ENCODE assay signal across 18 cellular contexts in the genomic region with DNA sequence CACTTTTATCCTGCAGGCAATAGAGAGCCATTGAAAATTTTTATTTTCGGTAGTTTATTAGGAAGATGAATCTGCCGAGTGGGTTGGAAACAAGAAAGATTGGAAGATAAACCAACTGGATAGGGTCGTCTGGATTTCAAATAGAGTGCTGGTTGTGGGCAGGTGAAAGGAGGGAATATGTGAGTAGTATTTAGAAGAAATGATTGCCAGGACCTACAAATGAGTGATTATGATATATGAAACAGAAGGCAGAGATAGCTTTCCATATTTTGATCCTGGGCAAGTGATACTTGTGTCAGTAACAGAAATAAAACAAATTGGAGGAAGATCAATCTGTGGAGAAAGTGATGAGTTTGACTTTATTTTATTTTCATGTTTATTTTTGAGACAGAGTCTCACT. TPM values are rescaled to one million over a fixed set of nuclear protein-coding genes. Genes with fewer than 3 reads are reported as not detected.
A peak's percentile ranks its signal among the peaks of the same experiment; 100 is the strongest.
DNase-seq lines count a peak whose midpoint lies in the region; ATAC-seq and TF ChIP-seq lines count a peak whose summit lies in the region.
"Had no signal": no experiment of that assay in that cellular context is flagged by ENCODE, and none has a peak within 500 bp of the region (broad histone marks: within the 10 kb centered on the region; RNA-seq: fewer than 3 reads in every experiment).

No MANE protein-coding gene starts in this region.

- CTCF ChIA-PET in CD4-positive, alpha-beta memory T cell (lab: Charles Lee; ENCODE audit: partially characterized antibody): interaction anchor here (1.2 to 1.3 kb wide), 2 partner anchors 25 to 98 kb away, joined by 3 to 5 read pairs; no protein-coding TSS in a partner anchor
- CTCF ChIA-PET in WTC11 (lab: Charles Lee): no interaction called here

- H3K27ac ChIP-seq in 22Rv1 (0 out of 2 replicates have a peak overlapping the region, but pooled peaks have one; percentile 5), iPS-20b (ENCODE audit: low read length) (no peak overlapping the region), neuronal stem cell (replicated peaks; ENCODE audit: low read length) (no peak overlapping the region)
- no peak overlapping the region for H3K27ac ChIP-seq in CD4-positive, alpha-beta memory T cell (ENCODE audit: low read depth, low read length)
- H3K27ac ChIP-seq: cardiac muscle cell had no signal

- peak overlapping the region in 6 of 7 donors; percentile 5 to 85 (median 18) for H3K27ac Mint-ChIP-seq in CD4-positive, alpha-beta memory T cell
- H3K27ac Mint-ChIP-seq in WTC11: peak overlapping the region; percentile 3; the same call in 1 of the 2 replicates
- H3K27ac Mint-ChIP-seq: activated CD4-positive, alpha-beta T cell treated with anti-CD3 and anti-CD28 coated beads, Interleukin-2, amount 10 ng/mL, durations not matched to agents 7 days and 5 days; B cell had no signal

- no peaks in the 10 kb centered on the region for H3K27me3 ChIP-seq in CD4-positive, alpha-beta memory T cell (ENCODE audit: insufficient read depth, low read length)
- H3K27me3 ChIP-seq in iPS-20b (ENCODE audit: insufficient read depth, low read length) (no peaks in the 10 kb centered on the region), neuronal stem cell (ENCODE audit: control insufficient read depth in 3 of 3, insufficient read depth in 3 of 3, low read depth in 1 of 3, low read length in 3 of 3) (no peaks in the 10 kb centered on the region)
- H3K27me3 ChIP-seq: cardiac muscle cell had no signal

- H3K9me3 ChIP-seq in CD4-positive, alpha-beta memory T cell (ENCODE audit: control insufficient read depth in 1 of 2, low read length in 2 of 2): no peaks in the 10 kb centered on the region
- no peaks in the 10 kb centered on the region for H3K9me3 ChIP-seq in iPS-20b (ENCODE audit: insufficient read depth, low read depth, low read length)
- H3K9me3 ChIP-seq in neuronal stem cell (replicated peaks in 1 of 2; ENCODE audit: control insufficient read depth in 2 of 2, insufficient read depth in 1 of 2, low read depth in 1 of 2, low read length in 2 of 2): no peaks in the 10 kb centered on the region

- no peak overlapping the region for H3K14ac ChIP-seq in neuronal stem cell (ENCODE audit: low read length)

- peak overlapping the region; percentile 88; the same call in 1 of the 2 replicates for H3K9ac ChIP-seq in iPS-20b (ENCODE audit: low read depth, low read length)
- no peak overlapping the region for H3K9ac ChIP-seq in neuronal stem cell (ENCODE audit: low read depth, low read length, poor library complexity)

- no peak overlapping the region for H3K4ac ChIP-seq in neuronal stem cell (ENCODE audit: low read length)

- H3K4me3 ChIP-seq in CD4-positive, alpha-beta memory T cell (ENCODE audit: low read length in 2 of 2): no peak overlapping the region
- H3K4me3 ChIP-seq in iPS-20b (ENCODE audit: low read length): peak overlapping the region; percentile 93
- H3K4me3 ChIP-seq in neuronal stem cell (ENCODE audit: low read length in 2 of 2): no peak overlapping the region
- H3K4me3 ChIP-seq: cardiac muscle cell had no signal

- H4K8ac ChIP-seq in neuronal stem cell (ENCODE audit: low read depth, low read length): no peak overlapping the region

- no peak overlapping the region for H3K4me2 ChIP-seq in neuronal stem cell (ENCODE audit: insufficient read depth, low read length, poor library complexity, severe bottlenecking)

- no peaks in the 10 kb centered on the region for H3K27me3 Mint-ChIP-seq in CD4-positive, alpha-beta memory T cell
- H3K27me3 Mint-ChIP-seq in WTC11 (ENCODE audit: low read depth): no peaks in the 10 kb centered on the region
- H3K27me3 Mint-ChIP-seq: activated CD4-positive, alpha-beta T cell treated with anti-CD3 and anti-CD28 coated beads, Interleukin-2, amount 10 ng/mL, durations not matched to agents 7 days and 5 days; B cell had no signal

- H4K91ac ChIP-seq in neuronal stem cell (ENCODE audit: low read depth, low read length, poor library complexity): no peak overlapping the region

- no peak overlapping the region for H3K23ac ChIP-seq in neuronal stem cell (ENCODE audit: low read depth, low read length, poor library complexity)

- peaks cover 22 to 26% of the 10 kb centered on the region in 2 donors for H3K36me3 Mint-ChIP-seq in CD4-positive, alpha-beta memory T cell
- H3K36me3 Mint-ChIP-seq in WTC11: peaks cover 20% of the 10 kb centered on the region

- no peaks in the 10 kb centered on the region for H3K9me3 Mint-ChIP-seq in CD4-positive, alpha-beta memory T cell
- H3K9me3 Mint-ChIP-seq in WTC11: no peaks in the 10 kb centered on the region
- H3K9me3 Mint-ChIP-seq: activated CD4-positive, alpha-beta T cell treated with anti-CD3 and anti-CD28 coated beads, Interleukin-2, amount 10 ng/mL, durations not matched to agents 7 days and 5 days had no signal

- POLR2A ChIA-PET in CD4-positive, alpha-beta memory T cell (lab: Charles Lee; ENCODE audit: partially characterized antibody): interaction anchor here (0.8 to 3.2 kb wide), 3 partner anchors 16 to 29 kb away, joined by 3 to 15 read pairs (median 3); a partner anchor contains a TSS
- POLR2A ChIA-PET in WTC11 (lab: Charles Lee): no interaction called here

- no peak overlapping the region for H2BK120ac ChIP-seq in neuronal stem cell (ENCODE audit: low read depth, low read length)

- intact Hi-C loops in CD4-positive, alpha-beta memory T cell (cut with micrococcal nuclease): loop anchor here (5.0 kb wide), 1 partner anchor 33 kb away; no protein-coding TSS in a partner anchor

- H3K18ac ChIP-seq in neuronal stem cell (ENCODE audit: low read length): no peak overlapping the region

- no peak overlapping the region for H2BK5ac ChIP-seq in neuronal stem cell (ENCODE audit: low read length)

- TF ChIP-seq CTCF in 22Rv1 (IDR thresholded peaks at IDR 0.05) (no peak), WTC11 (IDR thresholded peaks at IDR 0.05) (no peak)

- no peak overlapping the region for H2BK15ac ChIP-seq in neuronal stem cell (ENCODE audit: low read length)

- no peak overlapping the region for H2BK12ac ChIP-seq in neuronal stem cell (ENCODE audit: low read length)

- H2AK5ac ChIP-seq in neuronal stem cell (ENCODE audit: low read depth, low read length): no peak overlapping the region

- H3K4me1 Mint-ChIP-seq in CD4-positive, alpha-beta memory T cell: peaks cover 35 to 73% (median 57%) of the 10 kb centered on the region in 4 donors
- peaks cover 20% of the 10 kb centered on the region for H3K4me1 Mint-ChIP-seq in WTC11

- peaks cover 9% of the 10 kb centered on the region for H3K79me1 ChIP-seq in neuronal stem cell (ENCODE audit: low read depth, low read length)

- peak overlapping the region in 7 of 8 donors; percentile 26 to 99 (median 91) for H3K4me3 Mint-ChIP-seq in CD4-positive, alpha-beta memory T cell
- H3K4me3 Mint-ChIP-seq in WTC11: peak overlapping the region; percentile 88
- H3K4me3 Mint-ChIP-seq: activated CD4-positive, alpha-beta T cell treated with anti-CD3 and anti-CD28 coated beads, Interleukin-2, amount 10 ng/mL, durations not matched to agents 7 days and 5 days had no signal

- no CpG with 5 or more reads among the region's 3 CpGs for WGBS in neuronal stem cell (ENCODE audit: extremely low coverage in 2 of 2, insufficient read length in 2 of 2, insufficient replicate concordance in 1 of 2), 2 donors

- DNase-seq in CD4-positive, alpha-beta memory T cell: no peak
- DNase-seq in WTC11 (ENCODE audit: low spot score): no peak
- DNase-seq in NCI-H524 (lab: John Stamatoyannopoulos, UW): no peak
- DNase-seq in neuronal stem cell (ENCODE audit: low spot score): no peak
- no peak for DNase-seq in stimulated activated CD4-positive, alpha-beta T cell treated with anti-CD3 and anti-CD28 coated beads, Interleukin-4, amount 100 ng/mL, for 24 hours
- no peak for DNase-seq in kidney tubule cell (ENCODE audit: low spot score)
- DNase-seq: activated CD4-positive, alpha-beta T cell treated with anti-CD3 and anti-CD28 coated beads, Interleukin-2, amount 10 ng/mL, durations not matched to agents 7 days and 5 days; effector memory CD4-positive, alpha-beta T cell; foreskin fibroblast; Kasumi-1; mesenchymal stem cell; NCI-H1694 treated with DMSO at 0.1 percent for 48 hours; NCI-H510A; T-helper 9 cell had no signal

- no peak for ATAC-seq in WTC11

- H3K36me3 ChIP-seq in CD4-positive, alpha-beta memory T cell (ENCODE audit: insufficient read depth, low read length): no peaks in the 10 kb centered on the region
- H3K36me3 ChIP-seq in iPS-20b (ENCODE audit: insufficient read depth, low read depth, low read length): peaks cover 14% of the 10 kb centered on the region
- peaks cover 0 to 39% of the 10 kb centered on the region in 2 donors for H3K36me3 ChIP-seq in neuronal stem cell (replicated peaks in 1 of 2; ENCODE audit: control insufficient read depth in 2 of 2, insufficient read depth in 2 of 2, low read length in 2 of 2)

- H3K4me1 ChIP-seq in CD4-positive, alpha-beta memory T cell (ENCODE audit: insufficient read depth, low read length): peaks cover 37% of the 10 kb centered on the region
- H3K4me1 ChIP-seq in iPS-20b (ENCODE audit: insufficient read depth, low read length) (peaks cover 9% of the 10 kb centered on the region; the same call in 1 of the 2 replicates), neuronal stem cell (ENCODE audit: control insufficient read depth in 2 of 2, insufficient read depth in 1 of 2, low read depth in 1 of 2, low read length in 2 of 2) (peaks cover 2 to 6% of the 10 kb centered on the region in 2 donors)

- H2AFZ ChIP-seq in neuronal stem cell (ENCODE audit: low read length): no peak overlapping the region

TF ChIP-seq in WTC11, 78 proteins besides CTCF, POLR2A, EP300 and RAD21 (continues in another document):
- TF ChIP-seq GRHL2 (CRISPR knock-in tag; IDR thresholded peaks at IDR 0.05; ENCODE audit: insufficient replicate concordance, severe bottlenecking) (no peak), TEAD4 (CRISPR knock-in tag; IDR thresholded peaks at IDR 0.05) (no peak), FOXK1 (CRISPR knock-in tag; IDR thresholded peaks at IDR 0.05) (no peak)
- TF ChIP-seq, protein P1, sequence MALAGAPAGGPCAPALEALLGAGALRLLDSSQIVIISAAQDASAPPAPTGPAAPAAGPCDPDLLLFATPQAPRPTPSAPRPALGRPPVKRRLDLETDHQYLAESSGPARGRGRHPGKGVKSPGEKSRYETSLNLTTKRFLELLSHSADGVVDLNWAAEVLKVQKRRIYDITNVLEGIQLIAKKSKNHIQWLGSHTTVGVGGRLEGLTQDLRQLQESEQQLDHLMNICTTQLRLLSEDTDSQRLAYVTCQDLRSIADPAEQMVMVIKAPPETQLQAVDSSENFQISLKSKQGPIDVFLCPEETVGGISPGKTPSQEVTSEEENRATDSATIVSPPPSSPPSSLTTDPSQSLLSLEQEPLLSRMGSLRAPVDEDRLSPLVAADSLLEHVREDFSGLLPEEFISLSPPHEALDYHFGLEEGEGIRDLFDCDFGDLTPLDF (CRISPR knock-in tag; IDR thresholded peaks at IDR 0.05): no peak

RNA-seq across cellular contexts. Expression of a gene that starts 2.5 kb away (rescaled TPM):
- 10 to 100 TPM; 45.5 to 50.9 TPM for total RNA-seq in CD4-positive, alpha-beta memory T cell
- 10 to 100 TPM; 62.7 to 75.6 TPM for polyA plus RNA-seq in CD4-positive, alpha-beta memory T cell
- total RNA-seq in WTC11 (2021): 64.3 to 77.8 TPM (median 66.0 TPM) in 3 replicates
- 116 TPM for polyA plus RNA-seq in neuronal stem cell (2013, experiment 1 of 2)
- polyA plus RNA-seq in neuronal stem cell (2013, experiment 2 of 2): 118 TPM

RNA-seq across cellular contexts. Expression of a gene that starts 29.2 kb away (rescaled TPM):
- 10 to 100 TPM; 38.9 to 46.7 TPM for total RNA-seq in CD4-positive, alpha-beta memory T cell
- 10 to 100 TPM; 16.9 to 21.0 TPM for polyA plus RNA-seq in CD4-positive, alpha-beta memory T cell
- 32.8 to 34.7 TPM (median 33.4 TPM) in 3 replicates for total RNA-seq in WTC11 (2021)
- 34.4 TPM for polyA plus RNA-seq in neuronal stem cell (2013, experiment 1 of 2)
- 31.4 TPM for polyA plus RNA-seq in neuronal stem cell (2013, experiment 2 of 2)
